ENCODE assay signal across 10 cellular contexts in the genomic region with DNA sequence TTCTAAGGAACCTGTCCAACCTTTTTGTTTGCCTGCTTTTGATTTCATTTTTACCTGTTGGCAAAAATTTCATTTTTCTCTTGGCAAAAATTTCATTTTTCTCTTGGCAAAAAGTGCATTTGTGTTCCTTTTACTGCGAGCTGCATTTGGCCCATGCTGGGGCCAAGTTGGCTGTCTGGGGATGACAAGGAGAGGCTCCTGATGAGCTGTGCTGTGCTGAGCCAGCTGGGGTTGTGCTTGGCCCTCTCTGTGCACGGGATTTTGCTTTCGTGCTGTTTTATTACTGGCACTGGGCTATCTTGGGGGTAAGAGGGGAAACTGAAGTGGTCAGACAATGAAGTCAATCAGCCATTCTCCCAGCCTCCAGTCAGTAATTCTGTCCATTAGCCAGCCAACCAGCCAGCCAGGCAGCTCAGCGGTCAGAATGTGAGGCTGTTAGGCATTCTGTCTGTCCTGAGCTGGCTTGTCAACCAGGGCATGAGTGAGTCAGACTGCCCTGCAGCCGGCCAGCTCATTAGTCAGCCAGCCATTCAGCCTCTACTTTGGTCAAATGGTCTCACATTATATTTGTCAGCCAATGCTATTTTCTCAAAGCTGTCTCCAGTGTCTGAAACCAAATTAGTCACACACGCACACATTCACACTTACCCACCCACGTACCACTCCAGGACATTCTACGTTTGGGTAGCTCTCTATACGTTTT. TPM values are rescaled to one million over a fixed set of nuclear protein-coding genes. Genes with fewer than 3 reads are reported as not detected.
DNase-seq lines count a peak whose midpoint lies in the region; ATAC-seq and TF ChIP-seq lines count a peak whose summit lies in the region.
"Had no signal": no experiment of that assay in that cellular context is flagged by ENCODE, and none has a peak within 500 bp of the region (broad histone marks: within the 10 kb centered on the region; RNA-seq: fewer than 3 reads in every experiment).

No MANE protein-coding gene starts in this region.

- TF ChIP-seq CTCF in AG09309 (IDR thresholded peaks at IDR 0.05; ENCODE audit: control insufficient read depth, insufficient read depth, low read depth, low read length, missing control alignments) (no peak), astrocyte of the spinal cord (IDR thresholded peaks at IDR 0.05; ENCODE audit: low read depth, low read length) (no peak), CD14-positive monocyte (IDR thresholded peaks at IDR 0.05) (no peak)

- intact Hi-C loops in CD14-positive monocyte (cut with micrococcal nuclease), result no loop called here

- peaks cover 0 to 2% (median 0%) of the 10 kb centered on the region in 7 donors for H3K9me3 Mint-ChIP-seq in CD14-positive monocyte

- H3K4me1 Mint-ChIP-seq in CD14-positive monocyte, result no peaks in the 10 kb centered on the region

- no peak overlapping the region for H3K4me3 Mint-ChIP-seq in CD14-positive monocyte

- H3K4me3 ChIP-seq in AG09309 (ENCODE audit: control insufficient read depth, low read depth, low read length) (no peak overlapping the region), astrocyte of the spinal cord (ENCODE audit: low read depth, low read length) (no peak overlapping the region)
- H3K4me3 ChIP-seq: skin epidermis had no signal

- no peak overlapping the region for H3K27ac Mint-ChIP-seq in CD14-positive monocyte

- no peaks in the 10 kb centered on the region for H3K36me3 Mint-ChIP-seq in CD14-positive monocyte

- in situ Hi-C loops in astrocyte of the spinal cord (cut with HindIII; ENCODE audit: low sequenced_read_pairs), result no loop called here
- in situ Hi-C loops in KBM-7 (cut with MboI; ENCODE audit: low pct_unique_long_range_greater_than_20kb, low sequenced_read_pairs), result no loop called here

- DNase-seq in AG09309 (ENCODE audit: low read depth), result peak; percentile 65
- DNase-seq in astrocyte of the spinal cord (ENCODE audit: low read depth, low spot score), result peak; percentile 92
- DNase-seq in kidney tubule cell (ENCODE audit: low spot score), result peak; percentile 97
- no peak for DNase-seq in NCI-H187 treated with DMSO at 0.1 percent for 48 hours (lab: John Stamatoyannopoulos, UW)
- DNase-seq in CD14-positive monocyte (ENCODE audit: low spot score), result no peak
- DNase-seq in KBM-7, result no peak
- DNase-seq: NCI-H1105 treated with DMSO at 0.1 percent for 48 hours had no signal

- peaks cover 3 to 10% (median 9%) of the 10 kb centered on the region in 3 donors for H3K27me3 Mint-ChIP-seq in CD14-positive monocyte (ENCODE audit: low read depth in 3 of 3)

- ATAC-seq in HG02759 (IDR thresholded peaks at IDR 0.05; ENCODE audit: unreplicated experiment) (peak; percentile 49), GM18858 (IDR thresholded peaks at IDR 0.05; ENCODE audit: unreplicated experiment) (no peak)

RNA-seq across cellular contexts. Expression of gene PRPS1, which starts 56.9 kb away (rescaled TPM):
- 10 to 100 TPM; 11.4 to 11.8 TPM for polyA plus RNA-seq in CD14-positive monocyte

Comparison
In these comparisons a context has a peak if more than half of its experiments do, and no peak if none do; other contexts are left out.
1. DNase-seq: peak in AG09309 (single experiment), astrocyte of the spinal cord (single experiment) and kidney tubule cell (single experiment); none in NCI-H187 treated with DMSO at 0.1 percent for 48 hours (single experiment), CD14-positive monocyte (single experiment) and KBM-7 (single experiment).